Comparison of ENCODE assay signal across 1 cellular context in genomic region chr12:57899010-57899662, GRCh38.
TF ChIP-seq lines count a peak whose summit lies in the region.

No MANE protein-coding gene starts in this region.

TF ChIP-seq in GM12878, 131 proteins besides CTCF, POLR2A, EP300 and RAD21 (continued from another document):
- peak; percentile 65 for TF ChIP-seq BCL3 (IDR thresholded peaks at IDR 0.05; ENCODE audit: borderline replicate concordance, insufficient read depth, low read depth, low read length, poor library complexity, severe bottlenecking)
- TF ChIP-seq CBFB (IDR thresholded peaks at IDR 0.05; ENCODE audit: low read depth): peak; percentile 71
- TF ChIP-seq FOXM1 (IDR thresholded peaks at IDR 0.05; ENCODE audit: low read depth, low read length): peak; percentile 82
- peak; percentile 63 for TF ChIP-seq SMAD1 (IDR thresholded peaks at IDR 0.05; ENCODE audit: low read depth, partially characterized antibody)
- no peak for TF ChIP-seq NFXL1 (IDR thresholded peaks at IDR 0.05; ENCODE audit: borderline replicate concordance)
- no peak for TF ChIP-seq BRCA1 (IDR thresholded peaks at IDR 0.05; ENCODE audit: low read depth, low read length)
- TF ChIP-seq ATF2 (IDR thresholded peaks at IDR 0.05; ENCODE audit: low read length): peak; percentile 90
- peak; percentile 87 for TF ChIP-seq RUNX3 (IDR thresholded peaks at IDR 0.05; ENCODE audit: low read length)
- TF ChIP-seq NFIC (IDR thresholded peaks at IDR 0.05; ENCODE audit: low read depth, low read length): peak; percentile 95
- 0 out of 2 replicates have a peak, but pooled peaks have one; percentile 52 for TF ChIP-seq POLR2AphosphoS5 (IDR thresholded peaks at IDR 0.05; ENCODE audit: low read length)
- no peak for TF ChIP-seq WRNIP1 (IDR thresholded peaks at IDR 0.05; ENCODE audit: borderline replicate concordance, low read depth, low read length)
- peak; percentile 7 for TF ChIP-seq USF1 (IDR thresholded peaks at IDR 0.05; ENCODE audit: borderline replicate concordance, extremely low read length, insufficient read depth, low read depth, low read length)
- peak; percentile 49; the same call in 1 of the 2 replicates for TF ChIP-seq PKNOX1 (IDR thresholded peaks at IDR 0.05)
- TF ChIP-seq IKZF2 (IDR thresholded peaks at IDR 0.05): peak; percentile 95 to 96
- TF ChIP-seq ZNF384 (IDR thresholded peaks at IDR 0.05; ENCODE audit: borderline replicate concordance, low read depth, low read length): peak; percentile 79
- peak; percentile 66; the same call in 1 of the 2 replicates for TF ChIP-seq BACH1 (IDR thresholded peaks at IDR 0.05; ENCODE audit: borderline replicate concordance)
- no peak for TF ChIP-seq E4F1 (IDR thresholded peaks at IDR 0.05; ENCODE audit: borderline replicate concordance, partially characterized antibody)
- peak; percentile 45; the same call in 1 of the 2 replicates for TF ChIP-seq CREM (IDR thresholded peaks at IDR 0.05; ENCODE audit: low read depth)
- TF ChIP-seq POU2F2 (IDR thresholded peaks at IDR 0.05; ENCODE audit: borderline replicate concordance, low read depth, low read length): peak; percentile 46; the same call in 2 of the 3 replicates
- TF ChIP-seq SMARCA5 (IDR thresholded peaks at IDR 0.05): 0 out of 2 replicates have a peak, but pooled peaks have one; percentile 39
- TF ChIP-seq BCL11A (IDR thresholded peaks at IDR 0.05; ENCODE audit: low read depth, low read length): peak; percentile 42; the same call in 1 of the 2 replicates
- TF ChIP-seq ETV6 (conservative IDR thresholded peaks at IDR 0.05 in 1 of 2, IDR thresholded peaks at IDR 0.05 in 1 of 2; ENCODE audit: borderline replicate concordance in 1 of 2, low read depth in 1 of 2): peak in 1 of 2 experiments; percentile 19; a peak in 1 of 4 replicates
- no peak for TF ChIP-seq BCLAF1 (IDR thresholded peaks at IDR 0.05)
- TF ChIP-seq TBL1XR1 (IDR thresholded peaks at IDR 0.05; ENCODE audit: low read depth, low read length): peak; percentile 47; the same call in 1 of the 2 replicates
- TF ChIP-seq BHLHE40 (IDR thresholded peaks at IDR 0.05; ENCODE audit: borderline replicate concordance in 1 of 2, low read depth in 2 of 2, low read length in 1 of 2): peak; percentile 65 to 81; a peak in 3 of 4 replicates
- TF ChIP-seq GATAD2B (conservative IDR thresholded peaks at IDR 0.05; ENCODE audit: low read depth): peak; percentile 98
- no peak for TF ChIP-seq HDAC6 (IDR thresholded peaks at IDR 0.05; ENCODE audit: unreplicated experiment)
- peak; percentile 97 for TF ChIP-seq IKZF1 (conservative IDR thresholded peaks at IDR 0.05)
- TF ChIP-seq FOXK2 (IDR thresholded peaks at IDR 0.05): no peak
- no peak for TF ChIP-seq KDM1A (IDR thresholded peaks at IDR 0.05; ENCODE audit: borderline replicate concordance)
- TF ChIP-seq PAX5 (IDR thresholded peaks at IDR 0.05; ENCODE audit: borderline replicate concordance, low read depth, low read length): peak; percentile 70
